Comparison of ENCODE assay signal across 25 cellular contexts in genomic region chr7:112594397-112594796, GRCh38.
DNase-seq lines count a peak whose midpoint lies in the region; ATAC-seq and TF ChIP-seq lines count a peak whose summit lies in the region.
"Had no signal": no experiment of that assay in that cellular context is flagged by ENCODE, and none has a peak within 500 bp of the region (broad histone marks: within the 10 kb centered on the region; RNA-seq: fewer than 3 reads in every experiment).

No MANE protein-coding gene starts in this region.

- no peak for TF ChIP-seq CTCF in MM.1S (IDR thresholded peaks at IDR 0.05; ENCODE audit: low read length)

- H3K36me3 ChIP-seq in adipocyte (ENCODE audit: control insufficient read depth, insufficient read depth, low read length, severe bottlenecking) (no peaks in the 10 kb centered on the region), MM.1S (replicated peaks; ENCODE audit: insufficient read depth, low read length) (no peaks in the 10 kb centered on the region)
- H3K36me3 ChIP-seq: pancreas, right atrium auricular region, WERI-Rb-1 had no signal

- H3K4me3 ChIP-seq in adipocyte (ENCODE audit: low read length) = no peak overlapping the region
- no peak overlapping the region for H3K4me3 ChIP-seq in skeletal muscle cell (ENCODE audit: low read depth, low read length)
- no peak overlapping the region for H3K4me3 ChIP-seq in right cardiac atrium (ENCODE audit: low read length)
- no peak overlapping the region for H3K4me3 ChIP-seq in MM.1S (ENCODE audit: low read length)
- H3K4me3 ChIP-seq: pancreas, right atrium auricular region had no signal

- 52% methylated on average over 3 of the region's 3 CpGs for WGBS in right cardiac atrium

- H3K4me1 ChIP-seq in adipocyte (ENCODE audit: control insufficient read depth, insufficient read depth, low read length) (peaks cover 15% of the 10 kb centered on the region), right cardiac atrium (ENCODE audit: control insufficient read depth, insufficient read depth, low read length) (no peaks in the 10 kb centered on the region), MM.1S (ENCODE audit: low read length) (no peaks in the 10 kb centered on the region)
- H3K4me1 ChIP-seq: pancreas, right atrium auricular region had no signal

- no peaks in the 10 kb centered on the region for H4K20me1 ChIP-seq in MM.1S (ENCODE audit: insufficient read depth, low read length)

- H3K9me3 ChIP-seq in adipocyte (ENCODE audit: control insufficient read depth, low read length) (no peaks in the 10 kb centered on the region), right cardiac atrium (ENCODE audit: control insufficient read depth, low read length) (no peaks in the 10 kb centered on the region), MM.1S (replicated peaks; ENCODE audit: insufficient read depth, low read length) (no peaks in the 10 kb centered on the region)
- H3K9me3 ChIP-seq: pancreas, right atrium auricular region had no signal

- no peaks in the 10 kb centered on the region for H3K79me2 ChIP-seq in MM.1S (ENCODE audit: low read length)

- ATAC-seq in right cardiac atrium (no peak), HG03469 (IDR thresholded peaks at IDR 0.05; ENCODE audit: unreplicated experiment) (no peak)
- ATAC-seq: HCT116, left ventricle myocardium superior, pancreas had no signal

- no peak overlapping the region for H3K4me2 ChIP-seq in MM.1S (ENCODE audit: low read depth, low read length)

- intact Hi-C loops in right cardiac atrium (cut with DNase I) = no loop called here

- H3F3A ChIP-seq in MM.1S (ENCODE audit: insufficient read depth, low read length) = no peaks in the 10 kb centered on the region

- H3K27me3 ChIP-seq in adipocyte (replicated peaks; ENCODE audit: control insufficient read depth, insufficient read depth, low read length) (no peaks in the 10 kb centered on the region), right cardiac atrium (ENCODE audit: control insufficient read depth, insufficient read depth) (no peaks in the 10 kb centered on the region), MM.1S (replicated peaks; ENCODE audit: insufficient read depth, low read length) (no peaks in the 10 kb centered on the region)
- H3K27me3 ChIP-seq: pancreas, right atrium auricular region had no signal

- POLR2A ChIA-PET in HEK293T (lab: Yijun Ruan, JAX) = interaction anchor here (0.6 kb wide), 1 partner anchor 222 kb away, joined by 3 read pairs; no protein-coding TSS in a partner anchor

- H3K27ac ChIP-seq in right cardiac atrium (ENCODE audit: low read length) (no peak overlapping the region), MM.1S (ENCODE audit: low read length) (no peak overlapping the region)
- H3K27ac ChIP-seq: HL-60, pancreas, right atrium auricular region, WERI-Rb-1 had no signal

- no peaks in the 10 kb centered on the region for H3K9me2 ChIP-seq in MM.1S (replicated peaks; ENCODE audit: insufficient read depth, low read length)

- peak; percentile 21 for DNase-seq in GM04504 (ENCODE audit: low read depth)
- peak; percentile 82 for DNase-seq in adipocyte (ENCODE audit: low read depth)
- DNase-seq in fibroblast of peridontal ligament (ENCODE audit: extremely low read depth) = peak; percentile 60
- peak; percentile 51 for DNase-seq in skeletal muscle cell (ENCODE audit: low read depth)
- no peak for DNase-seq in right cardiac atrium
- no peak for DNase-seq in MM.1S
- no peak for DNase-seq in HEK293T (ENCODE audit: extremely low spot score)
- DNase-seq: activated naive CD4-positive, alpha-beta T cell treated with anti-CD3 and anti-CD28 coated beads, Interleukin-2, amount 10 ng/mL, durations not matched to agents 7 days and 5 days; anterior cingulate cortex; CD4-positive, alpha-beta T cell; islet precursor cell; left ventricle myocardium superior; NCI-H1105; NCI-H2029; NCI-H345; NCI-H774; pancreas; RPMI8226; stimulated activated CD4-positive, alpha-beta T cell treated with anti-CD3 and anti-CD28 coated beads, Interleukin-12 subunit alpha, Interleukin-12 subunit beta, amount 100 ng/mL, for 4 hours; stimulated activated naive CD4-positive, alpha-beta T cell treated with Interleukin-2 at 50 U/mL for 16 hours; WERI-Rb-1 had no signal

- CTCF ChIA-PET in HEK293T (lab: Yijun Ruan, JAX) = no interaction called here

- no peak overlapping the region for H2AFZ ChIP-seq in MM.1S (ENCODE audit: low read length)

- H3K9ac ChIP-seq in adipocyte (ENCODE audit: low read length) (no peak overlapping the region), MM.1S (ENCODE audit: low read length) (no peak overlapping the region)

TF ChIP-seq in HEK293T, 16 proteins besides CTCF, POLR2A, EP300 and RAD21:
- TF ChIP-seq HDGF (IDR thresholded peaks at IDR 0.05; ENCODE audit: borderline replicate concordance) (no peak), FOXK2 (IDR thresholded peaks at IDR 0.05) (no peak)

Comparison
In these comparisons a context has a peak if more than half of its experiments do, and no peak if none do; other contexts are left out.
1. DNase-seq: peak in GM04504 (single experiment), adipocyte (single experiment), fibroblast of peridontal ligament (single experiment) and skeletal muscle cell (single experiment); none in right cardiac atrium (0 of 3), MM.1S (single experiment) and HEK293T (single experiment).